ENCODE assay signal across 25 cellular contexts in the genomic region with DNA sequence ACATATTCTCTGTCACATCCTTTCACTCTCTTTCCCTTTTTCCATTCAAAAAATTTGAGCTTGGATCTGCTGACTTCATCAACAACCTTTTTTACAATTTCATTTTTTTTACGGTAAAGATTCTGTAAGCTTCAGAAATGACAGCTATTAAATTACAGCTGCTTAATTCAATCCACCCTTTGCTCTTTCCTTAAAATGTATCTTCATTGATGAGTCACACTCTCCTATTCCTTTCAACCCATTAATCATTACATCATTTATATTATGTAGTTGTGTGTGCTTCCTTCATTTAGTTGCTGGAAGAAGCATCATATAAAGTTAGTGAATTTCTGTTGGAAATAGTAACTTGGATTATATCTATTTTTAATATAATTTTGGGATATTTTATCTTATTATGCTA.
"Had no signal": no experiment of that assay in that cellular context is flagged by ENCODE, and none has a peak within 500 bp of the region (broad histone marks: within the 10 kb centered on the region; RNA-seq: fewer than 3 reads in every experiment).

No MANE protein-coding gene starts in this region.

- H3K36me3 ChIP-seq: breast epithelium, heart left ventricle, left ventricle myocardium inferior, spleen, suprapubic skin, tibial artery, upper lobe of right lung had no signal

- H3K4me3 ChIP-seq: breast epithelium, heart left ventricle, left ventricle myocardium inferior, lung, mucosa of descending colon, spleen, suprapubic skin, tibial artery, upper lobe of right lung had no signal

- H3K27ac ChIP-seq: breast epithelium, heart left ventricle, left ventricle myocardium inferior, spleen, suprapubic skin, tibial artery, upper lobe of right lung, VCaP had no signal

- H3K27me3 ChIP-seq: breast epithelium, heart left ventricle, spleen, suprapubic skin, tibial artery, upper lobe of right lung had no signal

- H3K9me3 ChIP-seq: breast epithelium, heart left ventricle, left ventricle myocardium inferior, mucosa of descending colon, spleen, suprapubic skin, tibial artery, upper lobe of right lung had no signal

- DNase-seq: activated CD4-positive, alpha-beta T cell treated with anti-CD3 and anti-CD28 coated beads for 4 hours; activated CD4-positive, alpha-beta T cell treated with anti-CD3 and anti-CD28 coated beads, Interleukin-2, amount 50 U/mL, for 48 hours; activated CD8-positive, alpha-beta memory T cell treated with anti-CD3 and anti-CD28 coated beads, Interleukin-2, amount 50 U/mL, for 48 hours; activated gamma-delta T cell treated with Interleukin-2 at 50 U/mL for 16 hours; activated naive CD8-positive, alpha-beta T cell treated with anti-CD3 and anti-CD28 coated beads, Interleukin-2, amount 50 U/mL, for 24 hours; activated T-cell treated with anti-CD3 and anti-CD28 coated beads, Interleukin-2, amount 50 U/mL, for 24 hours; heart left ventricle; hypothalamus; immature natural killer cell; kidney glomerular epithelial cell; left ventricle myocardium inferior; mesendoderm; mucosa of descending colon; right cardiac atrium; spleen; stimulated activated naive CD4-positive, alpha-beta T cell; T-helper 9 cell; tibial artery; upper lobe of right lung had no signal

- FAIRE-seq: TTC549 had no signal

- ATAC-seq: activated naive CD8-positive, alpha-beta T cell treated with anti-CD3 and anti-CD28 coated beads, Interleukin-2, amount 50 U/mL, for 24 hours; heart left ventricle; mucosa of descending colon; natural killer cell treated with Interleukin-12 subunit alpha and Interleukin-12 subunit beta and Interleukin-15 and Interleukin-18, amount 100 ng/mL, for 72 hours; right cardiac atrium; upper lobe of right lung had no signal

- H3K4me1 ChIP-seq: breast epithelium, heart left ventricle, left ventricle myocardium inferior, spleen, suprapubic skin, tibial artery, upper lobe of right lung had no signal
